Comparison of ENCODE assay signal across 8 cellular contexts in genomic region chr21:36134820-36135390, GRCh38. TPM values are rescaled to one million over a fixed set of nuclear protein-coding genes. Genes with fewer than 3 reads are reported as not detected.
A peak's percentile ranks its signal among the peaks of the same experiment; 100 is the strongest.
DNase-seq lines count a peak whose midpoint lies in the region; ATAC-seq lines count a peak whose summit lies in the region.

Gene CBR3, plus strand, starts transcription at chr21:36135079. Its CDS starts 114 bp downstream, at chr21:36135193.

- H3K9me3 Mint-ChIP-seq in CD4-positive, alpha-beta memory T cell, result no peaks in the 10 kb centered on the region
- no peaks in the 10 kb centered on the region for H3K9me3 Mint-ChIP-seq in effector memory CD8-positive, alpha-beta T cell
- no peaks in the 10 kb centered on the region for H3K9me3 Mint-ChIP-seq in stimulated activated naive B cell treated with anti-CD40 and anti-IgM and Interleukin-4, amounts not matched to agents 10 μg/mL and 1 μg/mL and 100 μg/mL, for 72 hours

- CTCF ChIA-PET in CD4-positive, alpha-beta memory T cell (lab: Charles Lee; ENCODE audit: partially characterized antibody), result interaction anchor here (1.1 to 9.8 kb wide), 4 partner anchors 11 to 76 kb away, joined by 3 to 77 read pairs (median 6); no protein-coding TSS in a partner anchor

- H3K23ac ChIP-seq in mesendoderm (ENCODE audit: low read length), result peak within 1 kb of the TSS; percentile 9

- peaks cover 27% of the 10 kb centered on the region for H3K4me1 ChIP-seq in CD4-positive, alpha-beta memory T cell (ENCODE audit: insufficient read depth, low read length)
- no peaks in the 10 kb centered on the region for H3K4me1 ChIP-seq in mesendoderm (ENCODE audit: control insufficient read depth, low read depth, low read length)

- peak within 1 kb of the TSS; percentile 89 to 96 (median 95) for H3K4me3 Mint-ChIP-seq in CD4-positive, alpha-beta memory T cell
- H3K4me3 Mint-ChIP-seq in effector memory CD8-positive, alpha-beta T cell, result peak within 1 kb of the TSS; percentile 91 to 95
- H3K4me3 Mint-ChIP-seq in stimulated activated naive B cell treated with anti-CD40 and anti-IgM and Interleukin-4, amounts not matched to agents 10 μg/mL and 1 μg/mL and 100 μg/mL, for 72 hours, result peak within 1 kb of the TSS; percentile 88 to 91

- H3K4me2 ChIP-seq in mesendoderm (ENCODE audit: low read length), result peak within 1 kb of the TSS; percentile 80

- H4K8ac ChIP-seq in mesendoderm (ENCODE audit: low read depth, low read length), result no peak within 1 kb of the TSS

- no peaks in the 10 kb centered on the region for H3K27me3 ChIP-seq in CD4-positive, alpha-beta memory T cell (ENCODE audit: insufficient read depth, low read length)
- H3K27me3 ChIP-seq in mesendoderm (ENCODE audit: insufficient read depth, low read length, poor library complexity), result peaks cover 9% of the 10 kb centered on the region

- no peak within 1 kb of the TSS for H2AK5ac ChIP-seq in mesendoderm (ENCODE audit: low read length)

- POLR2A ChIA-PET in CD4-positive, alpha-beta memory T cell (lab: Charles Lee; ENCODE audit: partially characterized antibody), result interaction anchor here (0.8 to 2.7 kb wide), 12 partner anchors 9 to 186 kb away, joined by 4 to 19 read pairs (median 10); partner anchors contain the start of genes CBR1, MORC3 and SETD4

- no peak within 1 kb of the TSS for H2BK120ac ChIP-seq in mesendoderm (ENCODE audit: low read depth, low read length)

- peak within 1 kb of the TSS; percentile 59 for H3K9ac ChIP-seq in mesendoderm (ENCODE audit: low read length)

- no peaks in the 10 kb centered on the region for H3K79me1 ChIP-seq in mesendoderm (ENCODE audit: low read length)

- no peak within 1 kb of the TSS for H4K5ac ChIP-seq in mesendoderm (ENCODE audit: low read length)

- no CpG with 5 or more reads among the region's 53 CpGs for WGBS in mesendoderm (ENCODE audit: extremely low coverage, insufficient coverage, low lambda C conversion rate)

- H3K27ac ChIP-seq in CD4-positive, alpha-beta memory T cell (ENCODE audit: low read depth, low read length), result peak within 1 kb of the TSS; percentile 51
- no peak within 1 kb of the TSS for H3K27ac ChIP-seq in mesendoderm (ENCODE audit: low read depth, low read length)

- H2BK15ac ChIP-seq in mesendoderm (replicated peaks; ENCODE audit: low read depth), result no peak within 1 kb of the TSS

- ATAC-seq in effector memory CD8-positive, alpha-beta T cell (replicated peaks), result peak; percentile 27
- ATAC-seq in stimulated activated naive B cell treated with anti-CD40 and anti-IgM and Interleukin-4, amounts not matched to agents 10 μg/mL and 1 μg/mL and 100 μg/mL, for 72 hours (replicated peaks), result peak; percentile 50 to 55
- no peak for ATAC-seq in HG02798 (IDR thresholded peaks at IDR 0.05; ENCODE audit: poor library complexity, unreplicated experiment)

- H3K79me2 ChIP-seq in mesendoderm (ENCODE audit: control insufficient read depth, insufficient read depth, low read length), result no peaks in the 10 kb centered on the region

- DNase-seq in CD4-positive, alpha-beta memory T cell, result peak in 4 of 5 donors; percentile 39 to 61 (median 44)
- DNase-seq in Jurkat, Clone E6-1 (ENCODE audit: low read depth, low spot score), result no peak
- peak; percentile 43 to 45 for DNase-seq in activated CD4-positive, alpha-beta T cell treated with anti-CD3 and anti-CD28 coated beads, Interleukin-2, amount 50 U/mL, for 4 hours
- peak in 1 of 3 experiments; percentile 23 for DNase-seq in effector memory CD8-positive, alpha-beta T cell
- DNase-seq in mesendoderm (peak; percentile 12), NCI-H446 treated with DMSO at 0.1 percent for 48 hours (lab: John Stamatoyannopoulos, UW) (no peak)
- DNase-seq in stimulated activated naive B cell treated with anti-CD40 and anti-IgM and Interleukin-4, amounts not matched to agents 10 μg/mL and 1 μg/mL and 100 μg/mL, for 72 hours, result peak; percentile 36

- H2BK5ac ChIP-seq in mesendoderm (ENCODE audit: low read length), result no peak within 1 kb of the TSS

- intact Hi-C loops in CD4-positive, alpha-beta memory T cell (cut with micrococcal nuclease), result loop anchor here (1.0 kb wide), 1 partner anchor 21 kb away; the partner anchor contains the start of gene DOP1B

- H3K4ac ChIP-seq in mesendoderm (ENCODE audit: low read depth, low read length), result no peak within 1 kb of the TSS

- H3K18ac ChIP-seq in mesendoderm (ENCODE audit: low read length), result no peak within 1 kb of the TSS

- H3K27ac Mint-ChIP-seq in CD4-positive, alpha-beta memory T cell, result peak within 1 kb of the TSS; percentile 87 to 95 (median 92)
- H3K27ac Mint-ChIP-seq in effector memory CD8-positive, alpha-beta T cell, result peak within 1 kb of the TSS; percentile 38 to 90
- H3K27ac Mint-ChIP-seq in stimulated activated naive B cell treated with anti-CD40 and anti-IgM and Interleukin-4, amounts not matched to agents 10 μg/mL and 1 μg/mL and 100 μg/mL, for 72 hours, result peak within 1 kb of the TSS; percentile 88

- H3K27me3 Mint-ChIP-seq in CD4-positive, alpha-beta memory T cell, result no peaks in the 10 kb centered on the region
- H3K27me3 Mint-ChIP-seq in effector memory CD8-positive, alpha-beta T cell, result no peaks in the 10 kb centered on the region
- H3K27me3 Mint-ChIP-seq in stimulated activated naive B cell treated with anti-CD40 and anti-IgM and Interleukin-4, amounts not matched to agents 10 μg/mL and 1 μg/mL and 100 μg/mL, for 72 hours, result no peaks in the 10 kb centered on the region

- peak within 1 kb of the TSS; percentile 58 to 86 for H3K4me3 ChIP-seq in CD4-positive, alpha-beta memory T cell (ENCODE audit: low read length in 2 of 2)
- H3K4me3 ChIP-seq in Jurkat, Clone E6-1 (ENCODE audit: low read length), result peak within 1 kb of the TSS; percentile 58
- peak within 1 kb of the TSS; percentile 42 for H3K4me3 ChIP-seq in mesendoderm (ENCODE audit: low read length)

- peak within 1 kb of the TSS; percentile 73 for H3K56ac ChIP-seq in mesendoderm (ENCODE audit: low read length)

- H3K9me3 ChIP-seq in CD4-positive, alpha-beta memory T cell (ENCODE audit: control insufficient read depth in 1 of 2, low read length in 2 of 2), result no peaks in the 10 kb centered on the region

- H3K36me3 Mint-ChIP-seq in CD4-positive, alpha-beta memory T cell, result peaks cover 0 to 14% of the 10 kb centered on the region in 2 donors
- peaks cover 12% of the 10 kb centered on the region for H3K36me3 Mint-ChIP-seq in effector memory CD8-positive, alpha-beta T cell (ENCODE audit: insufficient read depth)
- H3K36me3 Mint-ChIP-seq in stimulated activated naive B cell treated with anti-CD40 and anti-IgM and Interleukin-4, amounts not matched to agents 10 μg/mL and 1 μg/mL and 100 μg/mL, for 72 hours, result peaks cover 1 to 6% of the 10 kb centered on the region in 2 donors

- peaks cover 15 to 39% (median 25%) of the 10 kb centered on the region in 4 donors for H3K4me1 Mint-ChIP-seq in CD4-positive, alpha-beta memory T cell
- peaks cover 12 to 16% of the 10 kb centered on the region in 2 donors for H3K4me1 Mint-ChIP-seq in effector memory CD8-positive, alpha-beta T cell (ENCODE audit: low read depth in 2 of 2)
- peaks cover 16 to 37% of the 10 kb centered on the region in 2 donors for H3K4me1 Mint-ChIP-seq in stimulated activated naive B cell treated with anti-CD40 and anti-IgM and Interleukin-4, amounts not matched to agents 10 μg/mL and 1 μg/mL and 100 μg/mL, for 72 hours

- no peaks in the 10 kb centered on the region for H3K36me3 ChIP-seq in CD4-positive, alpha-beta memory T cell (ENCODE audit: insufficient read depth, low read length)
- H3K36me3 ChIP-seq in mesendoderm (ENCODE audit: control insufficient read depth, insufficient read depth, low read length), result no peaks in the 10 kb centered on the region

RNA-seq across cellular contexts. Expression of gene CBR3, which starts in this region (rescaled TPM):
- total RNA-seq in CD4-positive, alpha-beta memory T cell, result 1 to 10 TPM; 9.2 to 9.3 TPM
- polyA plus RNA-seq in CD4-positive, alpha-beta memory T cell, result 10 to 100 TPM; 15.6 to 24.9 TPM
- 1.6 TPM for polyA plus RNA-seq in Jurkat, Clone E6-1 (2012; ENCODE audit: insufficient read depth, insufficient read length)
- 5.7 TPM for polyA plus RNA-seq in mesendoderm (2013, experiment 1 of 2)
- 6.2 TPM for polyA plus RNA-seq in mesendoderm (2013, experiment 2 of 2)

Comparison
In these comparisons a context has a peak if more than half of its experiments do, and no peak if none do; other contexts are left out.
1. DNase-seq: peak in CD4-positive, alpha-beta memory T cell (4 of 5), activated CD4-positive, alpha-beta T cell treated with anti-CD3 and anti-CD28 coated beads, Interleukin-2, amount 50 U/mL, for 4 hours (2 of 2), mesendoderm (single experiment) and stimulated activated naive B cell treated with anti-CD40 and anti-IgM and Interleukin-4, amounts not matched to agents 10 μg/mL and 1 μg/mL and 100 μg/mL, for 72 hours (single experiment); none in Jurkat, Clone E6-1 (single experiment) and NCI-H446 treated with DMSO at 0.1 percent for 48 hours (single experiment).
2. Peak in every context shown above with its lines, with median percentiles within 50 percentile points of each other: H3K4me3 ChIP-seq, H3K27ac Mint-ChIP-seq and H3K4me3 Mint-ChIP-seq.